8 cellular contexts compared by ENCODE assay signal in the genomic region with DNA sequence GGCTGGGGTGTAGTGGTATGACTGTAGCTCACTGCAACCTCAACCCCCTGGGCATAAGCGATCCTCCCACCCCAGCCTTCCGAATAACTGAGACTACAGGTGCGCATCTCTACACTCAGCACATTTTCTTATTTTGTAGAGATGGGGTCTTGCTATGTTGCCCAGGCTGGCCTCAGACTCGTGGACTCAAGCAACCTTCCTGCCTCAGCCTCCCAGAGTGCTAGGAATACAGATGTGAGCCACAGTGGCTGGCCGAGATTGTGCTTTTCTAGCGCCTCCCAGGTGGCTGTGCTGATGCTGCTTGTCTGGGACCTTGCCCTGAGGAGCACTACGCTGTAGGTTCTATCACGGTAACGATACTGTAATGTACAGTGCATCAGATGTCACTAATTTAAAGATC.
"Had no signal": no experiment of that assay in that cellular context is flagged by ENCODE, and none has a peak within 500 bp of the region (broad histone marks: within the 10 kb centered on the region; RNA-seq: fewer than 3 reads in every experiment).

No MANE protein-coding gene starts in this region.

- FAIRE-seq: G401.6, GM12878, GM12891, GM12892, GM18507, GM19239 had no signal

- ATAC-seq: GM12878 had no signal

- H3K4me3 ChIP-seq: GM12878 had no signal

- DNase-seq: GDM1, GF-D8 had no signal
